Comparison of ENCODE assay signal across 8 cellular contexts in genomic region chr1:220046052-220046930, GRCh38. TPM values are rescaled to one million over a fixed set of nuclear protein-coding genes. Genes with fewer than 3 reads are reported as not detected.
A peak's percentile ranks its signal among the peaks of the same experiment; 100 is the strongest.
DNase-seq lines count a peak whose midpoint lies in the region; TF ChIP-seq lines count a peak whose summit lies in the region.

Gene EPRS1 (minus strand): TSS chr1:220046505. CDS start chr1:220046388, 117 bp downstream.

- no peaks in the 10 kb centered on the region for H3K9me3 Mint-ChIP-seq in neural progenitor cell

- H3K4me2 ChIP-seq in neural progenitor cell: peak within 1 kb of the TSS; percentile 93

- H3K36me3 ChIP-seq in ES-I3 (ENCODE audit: insufficient read depth, low read length) (peaks cover 7% of the 10 kb centered on the region; the same call in 1 of the 2 replicates), H7 (replicated peaks; ENCODE audit: control insufficient read depth, insufficient read depth, low read length) (no peaks in the 10 kb centered on the region; the same call in 1 of the 2 replicates), neural progenitor cell (no peaks in the 10 kb centered on the region), subcutaneous abdominal adipose tissue (ENCODE audit: control insufficient read depth in 5 of 5, insufficient read depth in 5 of 5, low read length in 5 of 5) (no peaks in the 10 kb centered on the region)

- H3K27ac ChIP-seq in neural progenitor cell (peak within 1 kb of the TSS; percentile 63), subcutaneous abdominal adipose tissue (ENCODE audit: low read depth, low read length) (peak within 1 kb of the TSS; percentile 75)

- peak within 1 kb of the TSS; percentile 91 for H3K4me3 Mint-ChIP-seq in neural progenitor cell

- peaks cover 5% of the 10 kb centered on the region for H3K27me3 Mint-ChIP-seq in neural progenitor cell (ENCODE audit: insufficient read depth, low read depth)

- H3K27me3 ChIP-seq in H7 (ENCODE audit: control insufficient read depth, insufficient read depth, low read length) (no peaks in the 10 kb centered on the region; the same call in 1 of the 2 replicates), neural progenitor cell (no peaks in the 10 kb centered on the region), subcutaneous abdominal adipose tissue (ENCODE audit: control insufficient read depth in 5 of 5, insufficient read depth in 4 of 5, low read length in 5 of 5) (no peaks in the 10 kb centered on the region)

- H4K20me1 ChIP-seq in neural progenitor cell (ENCODE audit: low read depth): no peaks in the 10 kb centered on the region

- no peaks in the 10 kb centered on the region; the same call in none of the 2 replicates for H3K4me1 ChIP-seq in ES-I3 (ENCODE audit: insufficient read depth, low read length)
- peaks cover 3% of the 10 kb centered on the region for H3K4me1 ChIP-seq in neural progenitor cell
- H3K4me1 ChIP-seq in subcutaneous abdominal adipose tissue (ENCODE audit: control insufficient read depth in 5 of 5, insufficient read depth in 5 of 5, low read length in 5 of 5): peaks cover 0 to 21% (median 17%) of the 10 kb centered on the region in 5 donors

- H3K4me3 ChIP-seq in H7 (ENCODE audit: insufficient read depth, low read depth, low read length) (peak within 1 kb of the TSS; percentile 98), foreskin fibroblast (ENCODE audit: low read depth in 1 of 2, low read length in 2 of 2) (peak within 1 kb of the TSS; percentile 96 to 99), neural progenitor cell (peak within 1 kb of the TSS; percentile 91), subcutaneous abdominal adipose tissue (ENCODE audit: low read depth in 1 of 5, low read length in 5 of 5) (peak within 1 kb of the TSS; percentile 86 to 100 (median 99))

- H3K9me3 ChIP-seq in ES-I3 (ENCODE audit: control insufficient read depth, insufficient read depth, low read length): no peaks in the 10 kb centered on the region
- H3K9me3 ChIP-seq in neural progenitor cell (ENCODE audit: low read depth): no peaks in the 10 kb centered on the region
- H3K9me3 ChIP-seq in subcutaneous abdominal adipose tissue (ENCODE audit: control insufficient read depth in 5 of 5, low read length in 5 of 5): no peaks in the 10 kb centered on the region

- peaks cover 9% of the 10 kb centered on the region for H3K4me1 Mint-ChIP-seq in neural progenitor cell

- no peaks in the 10 kb centered on the region for H3K36me3 Mint-ChIP-seq in neural progenitor cell

- peak within 1 kb of the TSS; percentile 86 for H3K9ac ChIP-seq in ES-I3 (ENCODE audit: low read depth, low read length)
- H3K9ac ChIP-seq in neural progenitor cell: peak within 1 kb of the TSS; percentile 68
- H3K9ac ChIP-seq in subcutaneous abdominal adipose tissue (ENCODE audit: low read length in 5 of 5): peak within 1 kb of the TSS; percentile 69 to 93 (median 88)

- TF ChIP-seq CTCF in foreskin fibroblast (IDR thresholded peaks at IDR 0.05; ENCODE audit: low read depth, low read length) (peak; percentile 55), neural progenitor cell (IDR thresholded peaks at IDR 0.05) (peak; percentile 64)

- peak within 1 kb of the TSS; percentile 87 for H3K27ac Mint-ChIP-seq in neural progenitor cell

- peak; percentile 92 for DNase-seq in H7
- DNase-seq in M059J (ENCODE audit: low read depth): peak; percentile 96
- peak; percentile 98 for DNase-seq in SIG-M5 (lab: John Stamatoyannopoulos, UW)
- DNase-seq in activated gamma-delta T cell treated with Interleukin-2 at 50 U/mL for 16 hours: peak; percentile 91
- peak; percentile 99 for DNase-seq in foreskin fibroblast
- peak; percentile 98 for DNase-seq in neural progenitor cell (ENCODE audit: low spot score)

- peak within 1 kb of the TSS; percentile 94 for H2AFZ ChIP-seq in neural progenitor cell (replicated peaks)

- H3K79me2 ChIP-seq in neural progenitor cell (ENCODE audit: low read depth): peaks cover 45% of the 10 kb centered on the region

- H3F3A ChIP-seq in neural progenitor cell (ENCODE audit: low read depth): peaks cover 12% of the 10 kb centered on the region

RNA-seq across cellular contexts. Expression of gene EPRS1, which starts in this region (rescaled TPM):
- total RNA-seq in H7 (2014; rRNA removed; shearing (Covaris generic)): 161 and 180 TPM in 2 replicates
- 53.6 and 80.8 TPM in 2 replicates for total RNA-seq in M059J (2014; rRNA removed; shearing (Covaris generic))
- 67.1 and 92.9 TPM in 2 replicates for total RNA-seq in neural progenitor cell (ENCODE audit: low replicate concordance)

Comparison
In these comparisons a context has a peak if more than half of its experiments do, and no peak if none do; other contexts are left out.
1. Peak in every context shown above with its lines: DNase-seq, H3K4me3 ChIP-seq and H3K27ac ChIP-seq.